1 cellular context compared by ENCODE assay signal in the genomic region with DNA sequence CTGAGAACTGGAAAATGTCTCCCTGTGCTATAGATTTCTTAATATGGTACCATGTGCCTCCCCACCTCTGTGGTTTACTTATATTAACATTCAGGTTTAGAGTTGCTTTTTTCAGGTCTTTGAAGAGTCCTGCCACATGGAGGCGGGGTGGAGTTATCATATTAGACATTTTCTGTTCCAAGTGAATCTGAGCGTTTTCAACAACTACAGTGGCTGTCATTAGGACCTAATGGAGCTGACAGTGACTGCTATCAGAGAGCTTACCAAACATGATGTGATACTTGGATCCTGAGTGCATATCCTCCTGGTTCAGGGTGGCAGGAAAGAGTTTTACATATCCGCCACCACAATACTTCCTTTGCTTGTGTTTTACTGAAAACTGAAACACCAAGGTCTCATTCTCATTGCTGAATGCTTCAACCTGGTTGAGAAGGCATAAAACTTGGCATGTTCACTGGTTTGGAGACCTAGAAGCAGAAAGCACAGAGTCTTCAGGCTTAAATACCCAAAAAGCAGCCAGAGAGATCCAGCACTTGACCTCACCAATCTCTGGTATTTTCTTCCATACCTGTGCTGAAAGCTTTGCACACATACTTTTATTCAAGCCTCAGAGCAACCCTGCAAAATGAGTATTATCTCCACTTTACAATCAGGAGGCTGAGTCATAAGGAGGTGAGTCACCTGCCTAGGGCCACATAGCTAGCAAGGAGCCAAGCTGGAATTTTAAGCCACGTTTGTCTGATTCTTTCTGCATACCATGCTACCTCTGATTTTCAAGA.
TF ChIP-seq lines count a peak whose summit lies in the region.

No MANE protein-coding gene starts in this region.

TF ChIP-seq in K562, 482 proteins besides CTCF, POLR2A, EP300 and RAD21 (continued from another document and continues in another):
- TF ChIP-seq, protein P1, sequence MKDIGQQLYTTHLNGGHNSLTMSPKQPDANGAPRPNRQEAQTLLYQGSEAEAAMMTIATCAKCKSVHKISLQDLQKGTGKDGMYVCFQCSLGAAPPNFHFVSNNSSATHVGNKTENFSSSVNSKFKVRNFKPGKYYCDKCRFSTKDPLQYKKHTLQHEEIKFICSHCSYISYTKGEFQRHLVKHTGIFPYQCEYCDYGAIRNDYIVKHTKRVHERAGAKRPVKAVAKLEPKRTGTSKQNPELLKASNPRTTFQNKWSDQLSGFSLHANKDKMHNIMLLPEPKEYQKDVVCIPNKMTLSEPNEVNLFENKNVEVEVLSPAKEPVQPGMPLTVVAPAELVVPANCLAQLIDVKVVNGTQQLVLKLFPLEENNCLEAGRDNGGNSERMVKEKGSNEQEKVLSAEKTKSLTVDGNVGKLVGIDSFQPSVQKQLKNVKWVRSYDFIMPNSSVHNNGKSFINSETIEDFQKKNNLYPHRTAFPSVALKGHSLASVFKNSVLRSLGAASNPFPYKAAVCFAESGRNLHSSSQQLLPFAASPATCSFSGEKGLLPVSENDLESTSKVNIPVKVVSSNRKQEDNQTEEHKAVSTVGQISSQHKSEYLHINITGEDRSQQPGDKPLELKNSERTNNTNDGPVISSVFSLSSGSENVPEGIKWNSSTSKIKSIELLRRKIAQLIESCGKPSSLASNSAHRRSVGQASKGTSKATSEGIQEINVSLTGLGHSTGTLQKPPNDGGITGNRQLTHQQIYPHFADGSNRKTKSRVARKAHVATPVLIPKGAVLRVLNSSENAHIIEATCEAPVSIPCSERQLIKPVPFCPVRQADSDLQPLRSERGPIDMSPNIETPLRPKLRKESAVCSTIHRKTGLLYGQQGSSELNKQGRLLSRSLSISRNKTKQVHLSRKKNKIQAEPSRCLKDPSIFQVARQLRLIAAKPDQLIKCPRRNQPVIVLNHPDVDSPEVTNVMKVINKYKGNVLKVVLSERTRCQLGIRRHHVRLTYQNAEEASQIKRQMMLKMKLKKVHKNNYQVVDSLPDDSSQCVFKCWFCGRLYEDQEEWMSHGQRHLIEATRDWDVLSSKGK (CRISPR knock-in tag; IDR thresholded peaks at IDR 0.05) = no peak
- TF ChIP-seq, protein P2, sequence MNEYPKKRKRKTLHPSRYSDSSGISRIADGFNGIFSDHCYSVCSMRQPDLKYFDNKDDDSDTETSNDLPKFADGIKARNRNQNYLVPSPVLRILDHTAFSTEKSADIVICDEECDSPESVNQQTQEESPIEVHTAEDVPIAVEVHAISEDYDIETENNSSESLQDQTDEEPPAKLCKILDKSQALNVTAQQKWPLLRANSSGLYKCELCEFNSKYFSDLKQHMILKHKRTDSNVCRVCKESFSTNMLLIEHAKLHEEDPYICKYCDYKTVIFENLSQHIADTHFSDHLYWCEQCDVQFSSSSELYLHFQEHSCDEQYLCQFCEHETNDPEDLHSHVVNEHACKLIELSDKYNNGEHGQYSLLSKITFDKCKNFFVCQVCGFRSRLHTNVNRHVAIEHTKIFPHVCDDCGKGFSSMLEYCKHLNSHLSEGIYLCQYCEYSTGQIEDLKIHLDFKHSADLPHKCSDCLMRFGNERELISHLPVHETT (CRISPR knock-in tag; conservative IDR thresholded peaks at IDR 0.05 in 1 of 2, IDR thresholded peaks at IDR 0.05 in 1 of 2) = no peak
- TF ChIP-seq KDM5B (IDR thresholded peaks at IDR 0.05; ENCODE audit: insufficient replicate concordance, low read depth, low read length) = no peak
- TF ChIP-seq CBX5 (IDR thresholded peaks at IDR 0.05; ENCODE audit: borderline replicate concordance, low read depth) = no peak
- TF ChIP-seq FOXP1 (CRISPR knock-in tag; IDR thresholded peaks at IDR 0.05) = no peak
- TF ChIP-seq TCF15 (CRISPR knock-in tag; IDR thresholded peaks at IDR 0.05) = no peak
- TF ChIP-seq FOXP4 (CRISPR knock-in tag; IDR thresholded peaks at IDR 0.05; ENCODE audit: borderline replicate concordance) = no peak
- no peak for TF ChIP-seq RBM14 (IDR thresholded peaks at IDR 0.05; ENCODE audit: borderline replicate concordance, insufficient read depth, low read depth, low read length)
- TF ChIP-seq ZNF551 (CRISPR knock-in tag; IDR thresholded peaks at IDR 0.05) = no peak
- TF ChIP-seq, protein P3, sequence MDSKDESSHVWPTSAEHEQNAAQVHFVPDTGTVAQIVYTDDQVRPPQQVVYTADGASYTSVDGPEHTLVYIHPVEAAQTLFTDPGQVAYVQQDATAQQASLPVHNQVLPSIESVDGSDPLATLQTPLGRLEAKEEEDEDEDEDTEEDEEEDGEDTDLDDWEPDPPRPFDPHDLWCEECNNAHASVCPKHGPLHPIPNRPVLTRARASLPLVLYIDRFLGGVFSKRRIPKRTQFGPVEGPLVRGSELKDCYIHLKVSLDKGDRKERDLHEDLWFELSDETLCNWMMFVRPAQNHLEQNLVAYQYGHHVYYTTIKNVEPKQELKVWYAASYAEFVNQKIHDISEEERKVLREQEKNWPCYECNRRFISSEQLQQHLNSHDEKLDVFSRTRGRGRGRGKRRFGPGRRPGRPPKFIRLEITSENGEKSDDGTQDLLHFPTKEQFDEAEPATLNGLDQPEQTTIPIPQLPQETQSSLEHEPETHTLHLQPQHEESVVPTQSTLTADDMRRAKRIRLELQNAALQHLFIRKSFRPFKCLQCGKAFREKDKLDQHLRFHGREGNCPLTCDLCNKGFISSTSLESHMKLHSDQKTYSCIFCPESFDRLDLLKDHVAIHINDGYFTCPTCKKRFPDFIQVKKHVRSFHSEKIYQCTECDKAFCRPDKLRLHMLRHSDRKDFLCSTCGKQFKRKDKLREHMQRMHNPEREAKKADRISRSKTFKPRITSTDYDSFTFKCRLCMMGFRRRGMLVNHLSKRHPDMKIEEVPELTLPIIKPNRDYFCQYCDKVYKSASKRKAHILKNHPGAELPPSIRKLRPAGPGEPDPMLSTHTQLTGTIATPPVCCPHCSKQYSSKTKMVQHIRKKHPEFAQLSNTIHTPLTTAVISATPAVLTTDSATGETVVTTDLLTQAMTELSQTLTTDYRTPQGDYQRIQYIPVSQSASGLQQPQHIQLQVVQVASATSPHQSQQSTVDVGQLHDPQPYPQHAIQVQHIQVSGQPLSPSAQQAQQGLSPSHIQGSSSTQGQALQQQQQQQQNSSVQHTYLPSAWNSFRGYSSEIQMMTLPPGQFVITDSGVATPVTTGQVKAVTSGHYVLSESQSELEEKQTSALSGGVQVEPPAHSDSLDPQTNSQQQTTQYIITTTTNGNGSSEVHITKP (IDR thresholded peaks at IDR 0.05; ENCODE audit: partially characterized antibody) = no peak
- no peak for TF ChIP-seq ZNF212 (CRISPR knock-in tag; IDR thresholded peaks at IDR 0.05)
- TF ChIP-seq MAFF (IDR thresholded peaks at IDR 0.05; ENCODE audit: low read length) = no peak
- TF ChIP-seq ZNF778 (CRISPR knock-in tag; IDR thresholded peaks at IDR 0.05) = no peak
- TF ChIP-seq CHD7 (IDR thresholded peaks at IDR 0.05; ENCODE audit: low read depth, low read length) = no peak
- TF ChIP-seq SIN3A (IDR thresholded peaks at IDR 0.05; ENCODE audit: borderline replicate concordance in 2 of 2, control insufficient read depth in 1 of 2, low read depth in 2 of 2, low read length in 2 of 2) = no peak
- no peak for TF ChIP-seq KAT7 (CRISPR knock-in tag; IDR thresholded peaks at IDR 0.05; ENCODE audit: borderline replicate concordance)
- TF ChIP-seq, protein P4, sequence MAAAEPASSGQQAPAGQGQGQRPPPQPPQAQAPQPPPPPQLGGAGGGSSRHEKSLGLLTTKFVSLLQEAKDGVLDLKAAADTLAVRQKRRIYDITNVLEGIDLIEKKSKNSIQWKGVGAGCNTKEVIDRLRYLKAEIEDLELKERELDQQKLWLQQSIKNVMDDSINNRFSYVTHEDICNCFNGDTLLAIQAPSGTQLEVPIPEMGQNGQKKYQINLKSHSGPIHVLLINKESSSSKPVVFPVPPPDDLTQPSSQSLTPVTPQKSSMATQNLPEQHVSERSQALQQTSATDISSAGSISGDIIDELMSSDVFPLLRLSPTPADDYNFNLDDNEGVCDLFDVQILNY (CRISPR knock-in tag; IDR thresholded peaks at IDR 0.05) = no peak
- TF ChIP-seq, protein P5, sequence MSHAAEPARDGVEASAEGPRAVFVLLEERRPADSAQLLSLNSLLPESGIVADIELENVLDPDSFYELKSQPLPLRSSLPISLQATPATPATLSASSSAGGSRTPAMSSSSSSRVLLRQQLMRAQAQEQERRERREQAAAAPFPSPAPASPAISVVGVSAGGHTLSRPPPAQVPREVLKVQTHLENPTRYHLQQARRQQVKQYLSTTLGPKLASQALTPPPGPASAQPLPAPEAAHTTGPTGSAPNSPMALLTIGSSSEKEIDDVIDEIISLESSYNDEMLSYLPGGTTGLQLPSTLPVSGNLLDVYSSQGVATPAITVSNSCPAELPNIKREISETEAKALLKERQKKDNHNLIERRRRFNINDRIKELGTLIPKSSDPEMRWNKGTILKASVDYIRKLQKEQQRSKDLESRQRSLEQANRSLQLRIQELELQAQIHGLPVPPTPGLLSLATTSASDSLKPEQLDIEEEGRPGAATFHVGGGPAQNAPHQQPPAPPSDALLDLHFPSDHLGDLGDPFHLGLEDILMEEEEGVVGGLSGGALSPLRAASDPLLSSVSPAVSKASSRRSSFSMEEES (CRISPR knock-in tag; IDR thresholded peaks at IDR 0.05) = no peak
- peak; percentile 64; the same call in 1 of the 2 replicates for TF ChIP-seq SOX6 (IDR thresholded peaks at IDR 0.05)
- no peak for TF ChIP-seq MYBL2 (IDR thresholded peaks at IDR 0.05; ENCODE audit: low read depth)
- TF ChIP-seq MYBL2 (CRISPR knock-in tag; IDR thresholded peaks at IDR 0.05; ENCODE audit: borderline replicate concordance) = no peak
- TF ChIP-seq GATAD2A (IDR thresholded peaks at IDR 0.05) = no peak
